Comparison of ENCODE assay signal across 1 cellular context in the genomic region with DNA sequence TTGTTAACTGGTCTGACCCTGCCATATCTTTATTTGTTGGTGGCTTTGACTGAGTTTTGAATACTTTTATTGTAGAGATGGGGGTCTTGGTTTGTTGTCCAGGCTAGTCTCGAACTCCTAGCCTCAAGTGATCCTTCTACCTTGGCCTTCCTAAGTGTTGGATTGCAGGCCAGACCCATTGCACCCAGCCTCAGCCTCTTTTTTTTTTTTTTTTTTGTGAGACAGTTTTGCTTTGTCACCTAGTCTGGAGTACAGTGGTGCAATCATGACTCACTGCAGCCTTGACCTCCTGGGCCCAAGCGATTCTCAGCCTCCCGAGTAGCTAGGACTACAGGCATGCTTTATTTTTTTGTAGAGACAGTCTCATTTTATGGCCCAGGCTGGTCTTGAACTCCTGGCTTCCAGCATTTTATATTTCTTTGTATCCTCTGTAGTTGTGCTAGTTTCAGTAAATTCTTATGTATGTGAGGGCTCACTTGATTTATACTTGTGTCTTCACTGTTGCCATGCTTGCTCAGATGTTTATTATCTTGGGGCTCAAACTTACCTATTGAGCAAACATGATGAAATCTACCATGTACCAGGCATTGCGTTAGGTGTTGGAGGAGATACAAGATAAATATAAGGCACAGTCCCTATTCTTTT.
TF ChIP-seq lines count a peak whose summit lies in the region.

No MANE protein-coding gene starts in this region.

TF ChIP-seq in K562, 482 proteins besides CTCF, POLR2A, EP300 and RAD21 (continued from another document and continues in another):
- TF ChIP-seq MCM7 (IDR thresholded peaks at IDR 0.05) (no peak; a peak in 1 of 4 replicates), ZNF431 (CRISPR knock-in tag; IDR thresholded peaks at IDR 0.05) (no peak), NFXL1 (CRISPR knock-in tag; IDR thresholded peaks at IDR 0.05) (no peak), NBN (IDR thresholded peaks at IDR 0.05; ENCODE audit: low read depth) (peak; percentile 90; the same call in 1 of the 2 replicates), KDM2B (CRISPR knock-in tag; IDR thresholded peaks at IDR 0.05) (no peak), CBX3 (IDR thresholded peaks at IDR 0.05; ENCODE audit: borderline replicate concordance in 1 of 2, low read length in 2 of 2) (peak in 1 of 2 experiments; percentile 89; a peak in 1 of 3 replicates), NFRKB (IDR thresholded peaks at IDR 0.05; ENCODE audit: low read depth) (no peak; the same call in 1 of the 2 replicates), SRF (CRISPR knock-in tag; IDR thresholded peaks at IDR 0.05) (no peak), ZNF146 (CRISPR knock-in tag; IDR thresholded peaks at IDR 0.05; ENCODE audit: unreplicated experiment) (no peak), CBX5 (IDR thresholded peaks at IDR 0.05; ENCODE audit: borderline replicate concordance, low read depth) (no peak), ZNF212 (CRISPR knock-in tag; IDR thresholded peaks at IDR 0.05) (no peak), ZNF143 (CRISPR knock-in tag; IDR thresholded peaks at IDR 0.05) (no peak), SREBF1 (IDR thresholded peaks at IDR 0.05; ENCODE audit: borderline replicate concordance, low read depth, low read length) (no peak), SOX6 (IDR thresholded peaks at IDR 0.05) (no peak; the same call in 1 of the 2 replicates), ETV6 (IDR thresholded peaks at IDR 0.05; ENCODE audit: borderline replicate concordance in 1 of 2, low read depth in 2 of 2, low read length in 1 of 2) (no peak), ETV6 (CRISPR knock-in tag; IDR thresholded peaks at IDR 0.05; ENCODE audit: borderline replicate concordance) (no peak), DPF2 (IDR thresholded peaks at IDR 0.05) (peak; percentile 99), NR2F6 (CRISPR knock-in tag; IDR thresholded peaks at IDR 0.05) (no peak), KLF10 (CRISPR knock-in tag; IDR thresholded peaks at IDR 0.05) (no peak), RBM39 (optimal IDR thresholded peaks at IDR 0.05; ENCODE audit: low read depth, low read length) (no peak), ZNF23 (CRISPR knock-in tag; IDR thresholded peaks at IDR 0.05) (no peak), ZNF785 (CRISPR knock-in tag; IDR thresholded peaks at IDR 0.05) (no peak), ADNP (tag; IDR thresholded peaks at IDR 0.05) (peak; percentile 99), TEAD2 (tag; IDR thresholded peaks at IDR 0.05) (no peak; the same call in 1 of the 2 replicates), ETV1 (tag; conservative IDR thresholded peaks at IDR 0.05; ENCODE audit: low read depth) (no peak), NEUROD1 (IDR thresholded peaks at IDR 0.05; ENCODE audit: borderline replicate concordance, low read depth, low read length, partially characterized antibody) (peak; percentile 72)
- TF ChIP-seq, protein P1, sequence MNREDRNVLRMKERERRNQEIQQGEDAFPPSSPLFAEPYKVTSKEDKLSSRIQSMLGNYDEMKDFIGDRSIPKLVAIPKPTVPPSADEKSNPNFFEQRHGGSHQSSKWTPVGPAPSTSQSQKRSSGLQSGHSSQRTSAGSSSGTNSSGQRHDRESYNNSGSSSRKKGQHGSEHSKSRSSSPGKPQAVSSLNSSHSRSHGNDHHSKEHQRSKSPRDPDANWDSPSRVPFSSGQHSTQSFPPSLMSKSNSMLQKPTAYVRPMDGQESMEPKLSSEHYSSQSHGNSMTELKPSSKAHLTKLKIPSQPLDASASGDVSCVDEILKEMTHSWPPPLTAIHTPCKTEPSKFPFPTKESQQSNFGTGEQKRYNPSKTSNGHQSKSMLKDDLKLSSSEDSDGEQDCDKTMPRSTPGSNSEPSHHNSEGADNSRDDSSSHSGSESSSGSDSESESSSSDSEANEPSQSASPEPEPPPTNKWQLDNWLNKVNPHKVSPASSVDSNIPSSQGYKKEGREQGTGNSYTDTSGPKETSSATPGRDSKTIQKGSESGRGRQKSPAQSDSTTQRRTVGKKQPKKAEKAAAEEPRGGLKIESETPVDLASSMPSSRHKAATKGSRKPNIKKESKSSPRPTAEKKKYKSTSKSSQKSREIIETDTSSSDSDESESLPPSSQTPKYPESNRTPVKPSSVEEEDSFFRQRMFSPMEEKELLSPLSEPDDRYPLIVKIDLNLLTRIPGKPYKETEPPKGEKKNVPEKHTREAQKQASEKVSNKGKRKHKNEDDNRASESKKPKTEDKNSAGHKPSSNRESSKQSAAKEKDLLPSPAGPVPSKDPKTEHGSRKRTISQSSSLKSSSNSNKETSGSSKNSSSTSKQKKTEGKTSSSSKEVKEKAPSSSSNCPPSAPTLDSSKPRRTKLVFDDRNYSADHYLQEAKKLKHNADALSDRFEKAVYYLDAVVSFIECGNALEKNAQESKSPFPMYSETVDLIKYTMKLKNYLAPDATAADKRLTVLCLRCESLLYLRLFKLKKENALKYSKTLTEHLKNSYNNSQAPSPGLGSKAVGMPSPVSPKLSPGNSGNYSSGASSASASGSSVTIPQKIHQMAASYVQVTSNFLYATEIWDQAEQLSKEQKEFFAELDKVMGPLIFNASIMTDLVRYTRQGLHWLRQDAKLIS (CRISPR knock-in tag; IDR thresholded peaks at IDR 0.05), result no peak
- TF ChIP-seq, protein P2, sequence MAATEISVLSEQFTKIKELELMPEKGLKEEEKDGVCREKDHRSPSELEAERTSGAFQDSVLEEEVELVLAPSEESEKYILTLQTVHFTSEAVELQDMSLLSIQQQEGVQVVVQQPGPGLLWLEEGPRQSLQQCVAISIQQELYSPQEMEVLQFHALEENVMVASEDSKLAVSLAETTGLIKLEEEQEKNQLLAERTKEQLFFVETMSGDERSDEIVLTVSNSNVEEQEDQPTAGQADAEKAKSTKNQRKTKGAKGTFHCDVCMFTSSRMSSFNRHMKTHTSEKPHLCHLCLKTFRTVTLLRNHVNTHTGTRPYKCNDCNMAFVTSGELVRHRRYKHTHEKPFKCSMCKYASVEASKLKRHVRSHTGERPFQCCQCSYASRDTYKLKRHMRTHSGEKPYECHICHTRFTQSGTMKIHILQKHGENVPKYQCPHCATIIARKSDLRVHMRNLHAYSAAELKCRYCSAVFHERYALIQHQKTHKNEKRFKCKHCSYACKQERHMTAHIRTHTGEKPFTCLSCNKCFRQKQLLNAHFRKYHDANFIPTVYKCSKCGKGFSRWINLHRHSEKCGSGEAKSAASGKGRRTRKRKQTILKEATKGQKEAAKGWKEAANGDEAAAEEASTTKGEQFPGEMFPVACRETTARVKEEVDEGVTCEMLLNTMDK (IDR thresholded peaks at IDR 0.05; ENCODE audit: borderline replicate concordance, insufficient read depth, low read depth, low read length, poor library complexity, severe bottlenecking), result no peak
- TF ChIP-seq, protein P3, sequence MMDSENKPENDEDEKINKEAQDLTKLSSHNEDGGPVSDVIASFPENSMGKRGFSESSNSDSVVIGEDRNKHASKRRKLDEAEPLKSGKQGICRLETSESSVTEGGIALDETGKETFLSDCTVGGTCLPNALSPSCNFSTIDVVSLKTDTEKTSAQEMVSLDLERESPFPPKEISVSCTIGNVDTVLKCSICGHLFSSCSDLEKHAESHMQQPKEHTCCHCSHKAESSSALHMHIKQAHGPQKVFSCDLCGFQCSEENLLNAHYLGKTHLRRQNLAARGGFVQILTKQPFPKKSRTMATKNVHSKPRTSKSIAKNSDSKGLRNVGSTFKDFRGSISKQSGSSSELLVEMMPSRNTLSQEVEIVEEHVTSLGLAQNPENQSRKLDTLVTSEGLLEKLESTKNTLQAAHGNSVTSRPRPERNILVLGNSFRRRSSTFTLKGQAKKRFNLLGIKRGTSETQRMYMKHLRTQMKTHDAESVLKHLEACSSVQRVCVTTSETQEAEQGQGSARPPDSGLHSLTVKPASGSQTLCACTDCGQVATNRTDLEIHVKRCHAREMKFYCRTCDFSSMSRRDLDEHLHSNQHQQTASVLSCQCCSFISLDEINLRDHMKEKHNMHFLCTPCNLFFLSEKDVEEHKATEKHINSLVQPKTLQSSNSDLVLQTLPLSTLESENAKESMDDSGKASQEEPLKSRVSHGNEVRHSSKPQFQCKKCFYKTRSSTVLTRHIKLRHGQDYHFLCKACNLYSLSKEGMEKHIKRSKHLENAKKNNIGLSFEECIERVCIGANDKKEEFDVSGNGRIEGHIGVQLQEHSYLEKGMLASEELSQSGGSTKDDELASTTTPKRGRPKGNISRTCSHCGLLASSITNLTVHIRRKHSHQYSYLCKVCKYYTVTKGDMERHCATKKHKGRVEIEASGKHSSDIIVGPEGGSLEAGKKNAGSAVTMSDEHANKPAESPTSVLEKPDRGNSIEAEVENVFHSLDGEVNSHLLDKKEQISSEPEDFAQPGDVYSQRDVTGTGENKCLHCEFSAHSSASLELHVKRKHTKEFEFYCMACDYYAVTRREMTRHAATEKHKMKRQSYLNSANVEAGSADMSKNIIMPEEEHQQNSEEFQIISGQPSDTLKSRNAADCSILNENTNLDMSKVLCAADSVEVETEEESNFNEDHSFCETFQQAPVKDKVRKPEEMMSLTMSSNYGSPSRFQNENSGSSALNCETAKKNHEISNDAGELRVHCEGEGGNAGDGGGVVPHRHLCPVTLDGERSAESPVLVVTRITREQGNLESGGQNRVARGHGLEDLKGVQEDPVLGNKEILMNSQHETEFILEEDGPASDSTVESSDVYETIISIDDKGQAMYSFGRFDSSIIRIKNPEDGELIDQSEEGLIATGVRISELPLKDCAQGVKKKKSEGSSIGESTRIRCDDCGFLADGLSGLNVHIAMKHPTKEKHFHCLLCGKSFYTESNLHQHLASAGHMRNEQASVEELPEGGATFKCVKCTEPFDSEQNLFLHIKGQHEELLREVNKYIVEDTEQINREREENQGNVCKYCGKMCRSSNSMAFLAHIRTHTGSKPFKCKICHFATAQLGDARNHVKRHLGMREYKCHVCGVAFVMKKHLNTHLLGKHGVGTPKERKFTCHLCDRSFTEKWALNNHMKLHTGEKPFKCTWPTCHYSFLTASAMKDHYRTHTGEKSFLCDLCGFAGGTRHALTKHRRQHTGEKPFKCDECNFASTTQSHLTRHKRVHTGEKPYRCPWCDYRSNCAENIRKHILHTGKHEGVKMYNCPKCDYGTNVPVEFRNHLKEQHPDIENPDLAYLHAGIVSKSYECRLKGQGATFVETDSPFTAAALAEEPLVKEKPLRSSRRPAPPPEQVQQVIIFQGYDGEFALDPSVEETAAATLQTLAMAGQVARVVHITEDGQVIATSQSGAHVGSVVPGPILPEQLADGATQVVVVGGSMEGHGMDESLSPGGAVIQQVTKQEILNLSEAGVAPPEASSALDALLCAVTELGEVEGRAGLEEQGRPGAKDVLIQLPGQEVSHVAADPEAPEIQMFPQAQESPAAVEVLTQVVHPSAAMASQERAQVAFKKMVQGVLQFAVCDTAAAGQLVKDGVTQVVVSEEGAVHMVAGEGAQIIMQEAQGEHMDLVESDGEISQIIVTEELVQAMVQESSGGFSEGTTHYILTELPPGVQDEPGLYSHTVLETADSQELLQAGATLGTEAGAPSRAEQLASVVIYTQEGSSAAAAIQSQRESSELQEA (IDR thresholded peaks at IDR 0.05; ENCODE audit: low read depth), result no peak; the same call in 1 of the 2 replicates
- TF ChIP-seq, protein P4, sequence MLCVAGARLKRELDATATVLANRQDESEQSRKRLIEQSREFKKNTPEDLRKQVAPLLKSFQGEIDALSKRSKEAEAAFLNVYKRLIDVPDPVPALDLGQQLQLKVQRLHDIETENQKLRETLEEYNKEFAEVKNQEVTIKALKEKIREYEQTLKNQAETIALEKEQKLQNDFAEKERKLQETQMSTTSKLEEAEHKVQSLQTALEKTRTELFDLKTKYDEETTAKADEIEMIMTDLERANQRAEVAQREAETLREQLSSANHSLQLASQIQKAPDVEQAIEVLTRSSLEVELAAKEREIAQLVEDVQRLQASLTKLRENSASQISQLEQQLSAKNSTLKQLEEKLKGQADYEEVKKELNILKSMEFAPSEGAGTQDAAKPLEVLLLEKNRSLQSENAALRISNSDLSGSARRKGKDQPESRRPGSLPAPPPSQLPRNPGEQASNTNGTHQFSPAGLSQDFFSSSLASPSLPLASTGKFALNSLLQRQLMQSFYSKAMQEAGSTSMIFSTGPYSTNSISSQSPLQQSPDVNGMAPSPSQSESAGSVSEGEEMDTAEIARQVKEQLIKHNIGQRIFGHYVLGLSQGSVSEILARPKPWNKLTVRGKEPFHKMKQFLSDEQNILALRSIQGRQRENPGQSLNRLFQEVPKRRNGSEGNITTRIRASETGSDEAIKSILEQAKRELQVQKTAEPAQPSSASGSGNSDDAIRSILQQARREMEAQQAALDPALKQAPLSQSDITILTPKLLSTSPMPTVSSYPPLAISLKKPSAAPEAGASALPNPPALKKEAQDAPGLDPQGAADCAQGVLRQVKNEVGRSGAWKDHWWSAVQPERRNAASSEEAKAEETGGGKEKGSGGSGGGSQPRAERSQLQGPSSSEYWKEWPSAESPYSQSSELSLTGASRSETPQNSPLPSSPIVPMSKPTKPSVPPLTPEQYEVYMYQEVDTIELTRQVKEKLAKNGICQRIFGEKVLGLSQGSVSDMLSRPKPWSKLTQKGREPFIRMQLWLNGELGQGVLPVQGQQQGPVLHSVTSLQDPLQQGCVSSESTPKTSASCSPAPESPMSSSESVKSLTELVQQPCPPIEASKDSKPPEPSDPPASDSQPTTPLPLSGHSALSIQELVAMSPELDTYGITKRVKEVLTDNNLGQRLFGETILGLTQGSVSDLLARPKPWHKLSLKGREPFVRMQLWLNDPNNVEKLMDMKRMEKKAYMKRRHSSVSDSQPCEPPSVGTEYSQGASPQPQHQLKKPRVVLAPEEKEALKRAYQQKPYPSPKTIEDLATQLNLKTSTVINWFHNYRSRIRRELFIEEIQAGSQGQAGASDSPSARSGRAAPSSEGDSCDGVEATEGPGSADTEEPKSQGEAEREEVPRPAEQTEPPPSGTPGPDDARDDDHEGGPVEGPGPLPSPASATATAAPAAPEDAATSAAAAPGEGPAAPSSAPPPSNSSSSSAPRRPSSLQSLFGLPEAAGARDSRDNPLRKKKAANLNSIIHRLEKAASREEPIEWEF (CRISPR knock-in tag; IDR thresholded peaks at IDR 0.05), result no peak
- TF ChIP-seq, protein P5, sequence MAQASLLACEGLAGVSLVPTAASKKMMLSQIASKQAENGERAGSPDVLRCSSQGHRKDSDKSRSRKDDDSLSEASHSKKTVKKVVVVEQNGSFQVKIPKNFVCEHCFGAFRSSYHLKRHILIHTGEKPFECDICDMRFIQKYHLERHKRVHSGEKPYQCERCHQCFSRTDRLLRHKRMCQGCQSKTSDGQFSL (CRISPR knock-in tag; IDR thresholded peaks at IDR 0.05), result no peak
- TF ChIP-seq, protein P5 (tag; IDR thresholded peaks at IDR 0.05), result no peak
- TF ChIP-seq, protein P6, sequence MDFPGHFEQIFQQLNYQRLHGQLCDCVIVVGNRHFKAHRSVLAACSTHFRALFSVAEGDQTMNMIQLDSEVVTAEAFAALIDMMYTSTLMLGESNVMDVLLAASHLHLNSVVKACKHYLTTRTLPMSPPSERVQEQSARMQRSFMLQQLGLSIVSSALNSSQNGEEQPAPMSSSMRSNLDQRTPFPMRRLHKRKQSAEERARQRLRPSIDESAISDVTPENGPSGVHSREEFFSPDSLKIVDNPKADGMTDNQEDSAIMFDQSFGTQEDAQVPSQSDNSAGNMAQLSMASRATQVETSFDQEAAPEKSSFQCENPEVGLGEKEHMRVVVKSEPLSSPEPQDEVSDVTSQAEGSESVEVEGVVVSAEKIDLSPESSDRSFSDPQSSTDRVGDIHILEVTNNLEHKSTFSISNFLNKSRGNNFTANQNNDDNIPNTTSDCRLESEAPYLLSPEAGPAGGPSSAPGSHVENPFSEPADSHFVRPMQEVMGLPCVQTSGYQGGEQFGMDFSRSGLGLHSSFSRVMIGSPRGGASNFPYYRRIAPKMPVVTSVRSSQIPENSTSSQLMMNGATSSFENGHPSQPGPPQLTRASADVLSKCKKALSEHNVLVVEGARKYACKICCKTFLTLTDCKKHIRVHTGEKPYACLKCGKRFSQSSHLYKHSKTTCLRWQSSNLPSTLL (IDR thresholded peaks at IDR 0.05), result no peak
